In genomic region chr9:110125207-110125751, GRCh38 we compare ENCODE assay signal across 8 cellular contexts.
DNase-seq lines count a peak whose midpoint lies in the region; ATAC-seq, FAIRE-seq and TF ChIP-seq lines count a peak whose summit lies in the region.

No MANE protein-coding gene starts in this region.

- peak overlapping the region; percentile 60 for H3K9ac ChIP-seq in mucosa of stomach (ENCODE audit: low read length)

- H3K27ac ChIP-seq in 22Rv1 (0 out of 2 replicates have a peak overlapping the region, but pooled peaks have one; percentile 13), A673 (ENCODE audit: low read depth, low read length, poor library complexity, severe bottlenecking) (no peak overlapping the region)

- FAIRE-seq in HTR-8/SVneo (lab: Jason Lieb, UNC) = no peak

- CTCF ChIA-PET in A673 (lab: Charles Lee) = no interaction called here

- TF ChIP-seq CTCF in 22Rv1 (IDR thresholded peaks at IDR 0.05) (no peak), epithelial cell of proximal tubule (conservative IDR thresholded peaks at IDR 0.05; ENCODE audit: low read depth, low read length) (no peak), A673 (conservative IDR thresholded peaks at IDR 0.05; ENCODE audit: low read depth, low read length) (no peak)

- H3K4me3 ChIP-seq in epithelial cell of proximal tubule (ENCODE audit: low read depth, low read length) = peak overlapping the region; percentile 53
- no peak overlapping the region for H3K4me3 ChIP-seq in mucosa of stomach (ENCODE audit: low read length)
- H3K4me3 ChIP-seq in A673 (ENCODE audit: low read depth, low read length, poor library complexity, severe bottlenecking) = no peak overlapping the region

- no TSS peak for BruUV-seq in A673 (replicated peaks; lab: Mats Ljungman, UMichigan)

- H3K36me3 ChIP-seq in mucosa of stomach (ENCODE audit: control insufficient read depth, insufficient read depth, low read length) (no peaks in the 10 kb centered on the region), A673 (ENCODE audit: insufficient read depth, low read length, poor library complexity, severe bottlenecking) (no peaks in the 10 kb centered on the region)

- ATAC-seq in HG02885 (IDR thresholded peaks at IDR 0.05; ENCODE audit: poor library complexity, unreplicated experiment) = no peak
- ATAC-seq in GM21528 (IDR thresholded peaks at IDR 0.05; ENCODE audit: low FRiP score, unreplicated experiment) = no peak

- no peaks in the 10 kb centered on the region for H3K27me3 ChIP-seq in mucosa of stomach (ENCODE audit: control insufficient read depth, insufficient read depth, low read length)
- no peaks in the 10 kb centered on the region for H3K27me3 ChIP-seq in A673 (replicated peaks; ENCODE audit: insufficient read depth, low read depth, low read length, poor library complexity)

- POLR2A ChIA-PET in A673 (lab: Charles Lee; ENCODE audit: low non-redundant PET) = no interaction called here

- peaks cover 18% of the 10 kb centered on the region for H3K4me1 ChIP-seq in mucosa of stomach (ENCODE audit: control insufficient read depth, insufficient read depth, low read length)
- H3K4me1 ChIP-seq in A673 (ENCODE audit: insufficient read depth, low read length, poor library complexity, severe bottlenecking) = no peaks in the 10 kb centered on the region

- DNase-seq in LoVo (ENCODE audit: low spot score) (peak; percentile 86), epithelial cell of proximal tubule (ENCODE audit: low read depth) (peak; percentile 87), HTR-8/SVneo (ENCODE audit: insufficient read length, low spot score) (no peak), A673 (ENCODE audit: low spot score) (no peak)

- intact Hi-C loops in A673 (cut with micrococcal nuclease; ENCODE audit: unreplicated experiment) = no loop called here

- no peaks in the 10 kb centered on the region for H3K9me3 ChIP-seq in mucosa of stomach (ENCODE audit: control insufficient read depth, low read length)
- no peaks in the 10 kb centered on the region for H3K9me3 ChIP-seq in A673 (ENCODE audit: low read depth, low read length, poor library complexity, severe bottlenecking)

Comparison
In these comparisons a context has a peak if more than half of its experiments do, and no peak if none do; other contexts are left out.
1. DNase-seq: peak in LoVo (single experiment) and epithelial cell of proximal tubule (single experiment); none in HTR-8/SVneo (single experiment) and A673 (single experiment).